In the genomic region with DNA sequence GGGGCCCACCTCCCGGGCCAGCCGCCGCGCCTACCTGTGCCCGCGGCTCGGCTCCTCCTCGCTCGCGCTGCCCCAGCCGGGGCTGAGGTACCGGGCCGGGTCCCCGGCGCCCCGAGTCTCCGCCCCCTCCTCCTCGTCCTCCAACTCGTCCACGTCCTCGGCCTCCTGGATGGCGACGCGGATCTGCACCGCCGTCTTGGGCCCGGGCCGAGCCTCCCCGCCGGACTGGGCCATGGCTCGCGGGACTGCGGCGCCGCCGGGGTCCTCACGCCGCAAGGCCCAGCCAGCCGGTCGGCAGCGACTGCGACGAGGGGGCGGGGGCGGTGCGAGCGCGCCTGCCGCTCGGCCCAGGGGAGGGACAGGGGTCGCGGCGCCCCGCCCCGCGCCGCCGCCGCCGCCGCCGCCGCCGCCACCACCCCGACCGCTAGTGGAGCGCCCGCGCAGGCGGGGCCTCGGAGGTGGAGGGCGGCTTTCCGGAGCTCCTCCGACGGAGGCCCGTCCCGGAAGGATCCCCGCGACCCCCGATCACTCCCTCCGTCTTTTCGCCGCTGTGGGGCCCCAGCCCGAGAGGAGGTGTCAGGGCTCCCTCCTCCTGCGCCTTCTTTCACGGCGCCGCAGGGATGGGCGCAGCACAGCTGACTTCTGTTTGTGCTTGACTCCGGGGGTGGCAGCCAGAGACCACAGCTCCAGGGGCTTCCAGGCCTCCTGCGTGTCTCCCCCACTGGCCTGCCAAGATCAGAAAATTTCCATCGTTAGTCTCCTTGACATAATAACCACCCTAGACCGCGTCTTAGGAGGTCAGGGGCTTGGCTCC, we compare ENCODE assay signal across 9 cellular contexts. TPM values are rescaled to one million over a fixed set of nuclear protein-coding genes. Genes with fewer than 3 reads are reported as not detected.
DNase-seq lines count a peak whose midpoint lies in the region; ATAC-seq, FAIRE-seq and TF ChIP-seq lines count a peak whose summit lies in the region.
"Had no signal": no experiment of that assay in that cellular context is flagged by ENCODE, and none has a peak within 500 bp of the region (broad histone marks: within the 10 kb centered on the region; RNA-seq: fewer than 3 reads in every experiment).

TSS of gene LARP6 (minus strand) at position 303 of the 814 bp plus-strand sequence. CDS start at position 234, 69 bp downstream.

- no peaks in the 10 kb centered on the region for H3K27me3 ChIP-seq in RWPE2 (ENCODE audit: insufficient read depth, poor library complexity, severe bottlenecking)
- no peaks in the 10 kb centered on the region for H3K27me3 ChIP-seq in bronchial epithelial cell (ENCODE audit: control insufficient read depth, insufficient read depth, low read length)
- peaks cover 0 to 7% (median 0%) of the 10 kb centered on the region in 3 donors for H3K27me3 ChIP-seq in skeletal muscle tissue (ENCODE audit: control insufficient read depth in 3 of 3, insufficient read depth in 3 of 3, low read length in 3 of 3)

- H3K36me3 ChIP-seq in RWPE2 (ENCODE audit: low read depth) (peaks cover 28% of the 10 kb centered on the region), bronchial epithelial cell (ENCODE audit: control insufficient read depth, insufficient read depth, low read length) (peaks cover 1% of the 10 kb centered on the region), skeletal muscle tissue (ENCODE audit: control insufficient read depth in 3 of 3, insufficient read depth in 3 of 3, low read length in 3 of 3) (peaks cover 0 to 6% (median 0%) of the 10 kb centered on the region in 3 donors)

- FAIRE-seq in bronchial epithelial cell (lab: Jason Lieb, UNC): no peak

- no peaks in the 10 kb centered on the region for H3K9me3 ChIP-seq in RWPE2 (ENCODE audit: severe bottlenecking)
- H3K9me3 ChIP-seq in skeletal muscle tissue (ENCODE audit: control insufficient read depth in 3 of 3, low read length in 3 of 3): no peaks in the 10 kb centered on the region

- TF ChIP-seq CTCF in RWPE2 (IDR thresholded peaks at IDR 0.05; ENCODE audit: poor library complexity, severe bottlenecking) (no peak), bronchial epithelial cell (IDR thresholded peaks at IDR 0.05; ENCODE audit: insufficient read depth, low read length, severe bottlenecking) (no peak)

- ATAC-seq in RWPE2 (ENCODE audit: low read depth) (peak; percentile 18), GM21528 (IDR thresholded peaks at IDR 0.05; ENCODE audit: low FRiP score, unreplicated experiment) (no peak)

- H3K4me3 ChIP-seq in RWPE2 (ENCODE audit: severe bottlenecking): peak within 1 kb of the TSS; percentile 89
- peak within 1 kb of the TSS; percentile 75 for H3K4me3 ChIP-seq in bronchial epithelial cell (ENCODE audit: low read depth, low read length)
- peak within 1 kb of the TSS; percentile 72 to 78 (median 73) for H3K4me3 ChIP-seq in skeletal muscle tissue (ENCODE audit: low read length in 3 of 3)

- DNase-seq in activated T-cell treated with anti-CD3 and anti-CD28 coated beads for 24 hours (ENCODE audit: low read depth) (peak; percentile 2), activated T-cell treated with anti-CD3 and anti-CD28 coated beads for 4 hours (no peak), RWPE2 (ENCODE audit: low spot score) (no peak), bronchial epithelial cell (ENCODE audit: low read depth) (no peak), inferior parietal cortex (ENCODE audit: extremely low spot score) (peak; percentile 46), KG1 (lab: John Stamatoyannopoulos, UW) (no peak)

- H3K9ac ChIP-seq in skeletal muscle tissue (ENCODE audit: low read depth in 1 of 3, low read length in 3 of 3): peak within 1 kb of the TSS; percentile 82 to 87 (median 84)

- peak within 1 kb of the TSS; percentile 70 for H3K27ac ChIP-seq in RWPE2 (ENCODE audit: poor library complexity, severe bottlenecking)
- peak within 1 kb of the TSS; percentile 78 for H3K27ac ChIP-seq in skeletal muscle tissue (ENCODE audit: low read depth, low read length)

- H3K4me1 ChIP-seq in RWPE2 (ENCODE audit: insufficient read depth, poor library complexity, severe bottlenecking) (peaks cover 26% of the 10 kb centered on the region), skeletal muscle tissue (ENCODE audit: control insufficient read depth in 3 of 3, insufficient read depth in 3 of 3, low read length in 3 of 3) (peaks cover 10 to 17% (median 14%) of the 10 kb centered on the region in 3 donors)

RNA-seq across cellular contexts. Expression of gene LARP6, which starts in this region (rescaled TPM):
- 41.1 and 42.1 TPM in 2 replicates for total RNA-seq in bronchial epithelial cell
- 7.3 TPM for total RNA-seq in skeletal muscle tissue
- total RNA-seq: mononuclear cell had no signal

Comparison
In these comparisons a context has a peak if more than half of its experiments do, and no peak if none do; other contexts are left out.
1. DNase-seq: peak in activated T-cell treated with anti-CD3 and anti-CD28 coated beads for 24 hours (single experiment) and inferior parietal cortex (single experiment); none in activated T-cell treated with anti-CD3 and anti-CD28 coated beads for 4 hours (single experiment), RWPE2 (single experiment), bronchial epithelial cell (single experiment) and KG1 (single experiment).
2. Peak in every context shown above with its lines, with median percentiles within 50 percentile points of each other: H3K4me3 ChIP-seq.